ENCODE assay signal across 26 cellular contexts in the genomic region with DNA sequence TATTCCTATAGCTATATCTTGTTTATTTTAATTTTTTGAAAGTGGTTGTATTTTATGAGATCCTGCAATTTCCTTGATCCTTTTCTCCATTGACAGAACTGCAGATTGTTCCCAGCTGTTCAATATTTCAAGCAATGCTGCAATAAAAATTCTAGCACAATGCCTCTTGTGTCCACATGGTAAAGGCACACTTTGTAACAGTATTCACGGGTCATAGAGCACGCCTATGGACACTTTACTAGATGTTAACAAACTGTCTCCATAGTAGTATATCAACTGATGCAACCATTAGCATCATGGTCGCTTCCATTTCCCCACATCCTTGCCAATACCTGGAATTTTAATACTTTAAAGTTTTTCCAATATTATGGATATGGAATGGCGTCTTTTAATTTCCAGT.
"Had no signal": no experiment of that assay in that cellular context is flagged by ENCODE, and none has a peak within 500 bp of the region (broad histone marks: within the 10 kb centered on the region; RNA-seq: fewer than 3 reads in every experiment).

No MANE protein-coding gene starts in this region.

- H3K27ac ChIP-seq: ascending aorta, breast epithelium, cardiac muscle cell, colonic mucosa, epithelial cell of prostate, esophagus squamous epithelium had no signal

- ATAC-seq: activated CD4-positive, alpha-beta T cell treated with anti-CD3 and anti-CD28 coated beads for 36 hours; activated CD8-positive, alpha-beta memory T cell treated with anti-CD3 and anti-CD28 coated beads, Interleukin-2, amount 10 ng/mL, durations not matched to agents 7 days and 5 days; activated CD8-positive, alpha-beta T cell treated with anti-CD3 and anti-CD28 coated beads, Interleukin-2, amount 10 ng/mL, durations not matched to agents 7 days and 5 days; activated naive CD4-positive, alpha-beta T cell treated with anti-CD3 and anti-CD28 coated beads, Interleukin-2, amount 50 U/mL, for 72 hours had no signal

- DNase-seq: activated CD4-positive, alpha-beta memory T cell treated with anti-CD3 and anti-CD28 coated beads for 36 hours; activated CD4-positive, alpha-beta T cell treated with anti-CD3 and anti-CD28 coated beads for 36 hours; activated CD4-positive, alpha-beta T cell treated with anti-CD3 and anti-CD28 coated beads, Interleukin-2, amount 10 ng/mL, durations not matched to agents 24 days and 14 days; activated CD4-positive, CD25-positive, alpha-beta regulatory T cell; activated CD4-positive, CD25-positive, alpha-beta regulatory T cell treated with anti-CD3 and anti-CD28 coated beads, Interleukin-2, amount 50 U/mL, for 72 hours; activated CD8-positive, alpha-beta memory T cell treated with anti-CD3 and anti-CD28 coated beads, Interleukin-2, amount 10 ng/mL, durations not matched to agents 7 days and 5 days; activated CD8-positive, alpha-beta memory T cell treated with anti-CD3 and anti-CD28 coated beads, Interleukin-2, amount 50 U/mL, for 4 hours; activated CD8-positive, alpha-beta T cell treated with anti-CD3 and anti-CD28 coated beads, Interleukin-2, amount 10 ng/mL, durations not matched to agents 7 days and 5 days; activated gamma-delta T cell; activated naive CD4-positive, alpha-beta T cell; activated naive CD4-positive, alpha-beta T cell treated with anti-CD3 and anti-CD28 coated beads, Interleukin-2, amount 10 ng/mL, durations not matched to agents 7 days and 5 days; activated naive CD8-positive, alpha-beta T cell treated with anti-CD3 and anti-CD28 coated beads, Interleukin-2, amount 10 ng/mL, durations not matched to agents 7 days and 5 days; activated T-cell treated with anti-CD3 and anti-CD28 coated beads, Interleukin-2, amount 50 U/mL, for 1 hour; activated T-cell treated with anti-CD3 and anti-CD28 coated beads, Interleukin-2, amount 50 U/mL, for 48 hours; central memory CD4-positive, alpha-beta T cell; cerebellar nuclear complex; colonic mucosa; effector CD8-positive, alpha-beta T cell; esophagus squamous epithelium; head of caudate nucleus; T-helper 2 cell had no signal
